Comparison of ENCODE assay signal across 22 cellular contexts in the genomic region with DNA sequence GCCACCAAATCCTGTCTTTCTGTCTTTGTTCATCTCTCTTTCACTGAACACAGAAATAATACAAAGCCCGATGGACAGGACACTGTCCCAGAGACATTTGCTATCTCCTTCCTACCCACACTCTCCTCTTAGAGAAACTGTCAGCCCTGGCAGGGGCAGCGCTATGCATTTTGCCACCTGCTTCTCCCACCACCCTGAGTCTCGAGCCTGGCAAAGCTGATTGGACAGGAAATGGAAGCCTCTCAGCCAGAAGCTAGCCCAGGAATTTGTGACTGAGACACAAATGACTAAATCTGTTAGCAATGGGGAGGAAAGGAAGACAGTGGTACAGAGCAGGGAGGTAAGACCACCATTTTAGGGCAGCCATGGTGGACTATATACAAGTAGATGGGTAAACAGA.
"Had no signal": no experiment of that assay in that cellular context is flagged by ENCODE, and none has a peak within 500 bp of the region (broad histone marks: within the 10 kb centered on the region; RNA-seq: fewer than 3 reads in every experiment).

No MANE protein-coding gene starts in this region.

- H3K4me2 ChIP-seq: hepatocyte had no signal

- H3K36me3 ChIP-seq: colonic mucosa, ovary, right atrium auricular region, sigmoid colon, stomach, thyroid gland had no signal

- DNase-seq: colonic mucosa; effector CD4-positive, alpha-beta T cell; endodermal cell; erythroblast; foreskin melanocyte; kidney; left colon; left ventricle myocardium superior; mesenchymal stem cell; natural killer cell; nucleus accumbens; ovary; sigmoid colon; small intestine; stimulated activated CD4-positive, alpha-beta T cell treated with anti-CD3 and anti-CD28 coated beads, Interleukin-12 subunit alpha, Interleukin-12 subunit beta, amount 100 ng/mL, for 4 hours; stimulated activated naive CD4-positive, alpha-beta T cell; stomach; substantia nigra; thyroid gland had no signal

- ATAC-seq: left colon, left ventricle myocardium superior, natural killer cell had no signal

- H3K27ac ChIP-seq: colonic mucosa, hepatocyte, ovary, right atrium auricular region, stomach, thyroid gland had no signal

- H3K4me1 ChIP-seq: colonic mucosa, right atrium auricular region, stomach had no signal

- H3K9me3 ChIP-seq: colonic mucosa, ovary, right atrium auricular region, sigmoid colon, stomach, thyroid gland had no signal

- H3K4me3 ChIP-seq: colonic mucosa, hepatocyte, lung, ovary, right atrium auricular region, sigmoid colon, stomach, thyroid gland had no signal

- H3K27me3 ChIP-seq: colonic mucosa, hepatocyte, ovary, right atrium auricular region, sigmoid colon, stomach, thyroid gland had no signal

- H2AFZ ChIP-seq: hepatocyte had no signal

- H3K79me2 ChIP-seq: hepatocyte had no signal
